ENCODE assay signal across 17 cellular contexts in the genomic region with DNA sequence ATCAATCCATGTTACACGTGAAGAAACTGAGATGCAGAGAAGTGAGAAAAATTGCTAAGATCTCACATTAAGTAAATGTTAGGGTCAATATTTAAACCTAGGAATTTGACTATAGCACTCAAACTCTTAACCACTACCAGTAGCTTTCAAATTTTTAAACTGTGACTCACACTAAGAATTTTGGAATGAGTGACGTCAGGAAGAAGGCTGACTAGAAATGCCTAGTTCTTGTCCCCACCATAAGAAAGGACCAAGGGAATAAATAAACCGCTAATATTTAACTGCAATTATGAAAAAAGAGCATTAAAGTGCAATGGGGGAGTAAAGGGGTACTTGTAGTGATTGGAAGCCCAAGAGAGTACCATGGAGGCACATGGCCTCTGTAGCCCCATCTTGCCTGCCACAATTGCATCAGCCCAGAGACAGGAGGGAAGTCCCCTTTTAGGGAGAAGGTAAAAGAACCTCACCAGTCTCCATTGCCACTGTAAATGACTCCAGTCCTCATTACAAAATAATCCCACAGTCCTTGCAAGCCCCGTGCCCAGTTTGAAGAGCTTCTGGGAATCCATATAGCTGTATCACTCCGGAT. TPM values are rescaled to one million over a fixed set of nuclear protein-coding genes. Genes with fewer than 3 reads are reported as not detected.
DNase-seq lines count a peak whose midpoint lies in the region; ATAC-seq and TF ChIP-seq lines count a peak whose summit lies in the region.
"Had no signal": no experiment of that assay in that cellular context is flagged by ENCODE, and none has a peak within 500 bp of the region (broad histone marks: within the 10 kb centered on the region; RNA-seq: fewer than 3 reads in every experiment).

No MANE protein-coding gene starts in this region.

- in situ Hi-C loops in mammary epithelial cell (cut with MboI; ENCODE audit: low sequenced_read_pairs in 2 of 2): no loop called here
- in situ Hi-C loops in HAP-1 (cut with MboI; ENCODE audit: low sequenced_read_pairs): no loop called here

- dilution Hi-C loops in mammary epithelial cell (cut with HindIII; ENCODE audit: low sequenced_read_pairs): no loop called here

- TF ChIP-seq CTCF in mammary epithelial cell (conservative IDR thresholded peaks at IDR 0.05 in 1 of 2, IDR thresholded peaks at IDR 0.05 in 1 of 2; ENCODE audit: extremely low read depth in 1 of 2, insufficient read depth in 1 of 2, low read depth in 1 of 2, low read length in 2 of 2) (no peak), suprapubic skin (IDR thresholded peaks at IDR 0.05) (no peak)

- H3K27me3 ChIP-seq in mammary epithelial cell (ENCODE audit: insufficient read depth, low read length): no peaks in the 10 kb centered on the region
- no peaks in the 10 kb centered on the region for H3K27me3 ChIP-seq in suprapubic skin
- no peaks in the 10 kb centered on the region for H3K27me3 ChIP-seq in HAP-1 (ENCODE audit: low read depth)
- H3K27me3 ChIP-seq: foreskin keratinocyte had no signal

- H3K9me3 ChIP-seq in mammary epithelial cell (replicated peaks; ENCODE audit: insufficient read depth, low read length) (no peaks in the 10 kb centered on the region), suprapubic skin (no peaks in the 10 kb centered on the region), HAP-1 (no peaks in the 10 kb centered on the region)

- intact Hi-C loops in mammary epithelial cell (cut with micrococcal nuclease): no loop called here

- BruUV-seq in mammary epithelial cell (replicated peaks; lab: Mats Ljungman, UMichigan): no TSS peak

- TF ChIP-seq POLR2A in suprapubic skin (IDR thresholded peaks at IDR 0.05): no peak

- H3K36me3 ChIP-seq in mammary epithelial cell (ENCODE audit: insufficient read depth, low read length) (no peaks in the 10 kb centered on the region), suprapubic skin (no peaks in the 10 kb centered on the region), HAP-1 (replicated peaks) (no peaks in the 10 kb centered on the region)

- H3K27ac ChIP-seq in mammary epithelial cell (ENCODE audit: insufficient read depth, low read depth, low read length) (peak overlapping the region; percentile 7), suprapubic skin (no peak overlapping the region)
- H3K27ac ChIP-seq: C4-2B, foreskin keratinocyte, psoas muscle had no signal

- 75% methylated on average over 4 of the region's 5 CpGs for WGBS in mammary epithelial cell (ENCODE audit: low coverage, missing lambda C conversion rate)
- 90% methylated on average over 5 of the region's 5 CpGs for WGBS in suprapubic skin

- H3K9ac ChIP-seq in mammary epithelial cell (ENCODE audit: insufficient read depth, low read length): no peak overlapping the region

- H3K4me2 ChIP-seq in mammary epithelial cell (ENCODE audit: insufficient read depth, low read depth, low read length): no peak overlapping the region

- no peak for TF ChIP-seq EP300 in suprapubic skin (IDR thresholded peaks at IDR 0.05)

- H3K4me3 ChIP-seq in mammary epithelial cell (replicated peaks in 1 of 3; ENCODE audit: insufficient read depth in 1 of 3, low read depth in 2 of 3, low read length in 3 of 3): no peak overlapping the region
- H3K4me3 ChIP-seq in suprapubic skin: no peak overlapping the region
- no peak overlapping the region for H3K4me3 ChIP-seq in HAP-1
- H3K4me3 ChIP-seq: psoas muscle had no signal

- no peak overlapping the region for H2AFZ ChIP-seq in mammary epithelial cell (ENCODE audit: low read depth, low read length)

- H3K79me2 ChIP-seq in mammary epithelial cell (ENCODE audit: insufficient read depth, low read length): peaks cover 15% of the 10 kb centered on the region

- peak; percentile 82 for DNase-seq in AG08395 (ENCODE audit: low spot score)
- peak; percentile 41 for DNase-seq in HK-2 (ENCODE audit: unreplicated experiment)
- DNase-seq in mammary epithelial cell: peak; percentile 61
- DNase-seq in kidney tubule cell (ENCODE audit: low spot score): peak; percentile 91
- no peak for DNase-seq in suprapubic skin (ENCODE audit: low spot score in 2 of 2)
- no peak for DNase-seq in HAP-1 (ENCODE audit: low spot score in 2 of 2)
- DNase-seq: activated CD8-positive, alpha-beta T cell treated with anti-CD3 and anti-CD28 coated beads for 36 hours; activated gamma-delta T cell; GDM1; kidney; NCI-H1417; psoas muscle; T-helper 9 cell had no signal

- ATAC-seq in HG03159 (IDR thresholded peaks at IDR 0.05; ENCODE audit: unreplicated experiment) (no peak), GM18517 (IDR thresholded peaks at IDR 0.05; ENCODE audit: unreplicated experiment) (no peak)
- ATAC-seq: activated CD8-positive, alpha-beta T cell treated with anti-CD3 and anti-CD28 coated beads for 36 hours; foreskin keratinocyte; psoas muscle had no signal

- peaks cover 19% of the 10 kb centered on the region for H3K4me1 ChIP-seq in mammary epithelial cell (ENCODE audit: insufficient read depth, low read length)
- H3K4me1 ChIP-seq in suprapubic skin: peaks cover 7% of the 10 kb centered on the region
- 0 out of 2 replicates have a peak, but pooled peaks cover 3% of the 10 kb centered on the region for H3K4me1 ChIP-seq in HAP-1

- no peaks in the 10 kb centered on the region for H4K20me1 ChIP-seq in mammary epithelial cell (ENCODE audit: insufficient read depth, low read length)

- CTCF ChIA-PET in mammary epithelial cell (lab: Charles Lee; ENCODE audit: low non-redundant PET): no interaction called here

RNA-seq across cellular contexts. Expression of gene AKR1B1, which starts 3.5 kb away (rescaled TPM):
- total RNA-seq in mammary epithelial cell (100 to 1,000 TPM in 1 of 2 donors, 10 to 100 TPM in 1; 78.9 to 137 TPM), suprapubic skin (10 to 100 TPM; 10.7 to 22.6 (median 17.5) TPM)
- 286 TPM for polyA plus RNA-seq in mammary epithelial cell
- polyA minus RNA-seq in mammary epithelial cell: 117 TPM

Comparison
In these comparisons a context has a peak if more than half of its experiments do, and no peak if none do; other contexts are left out.
1. DNase-seq: peak in AG08395 (single experiment), HK-2 (single experiment), mammary epithelial cell (single experiment) and kidney tubule cell (single experiment); none in suprapubic skin (0 of 2) and HAP-1 (0 of 2).